Comparison of ENCODE assay signal across 23 cellular contexts in genomic region chr12:1937481-1938224, GRCh38. TPM values are rescaled to one million over a fixed set of nuclear protein-coding genes. Genes with fewer than 3 reads are reported as not detected.
DNase-seq lines count a peak whose midpoint lies in the region; ATAC-seq and TF ChIP-seq lines count a peak whose summit lies in the region.
"Had no signal": no experiment of that assay in that cellular context is flagged by ENCODE, and none has a peak within 500 bp of the region (broad histone marks: within the 10 kb centered on the region; RNA-seq: fewer than 3 reads in every experiment).

No MANE protein-coding gene starts in this region.

- CTCF ChIA-PET in naive thymus-derived CD4-positive, alpha-beta T cell (lab: Charles Lee): interaction anchor here (1.1 to 6.3 kb wide), 3 partner anchors 17 to 286 kb away, joined by 3 to 152 read pairs (median 49); no protein-coding TSS in a partner anchor

- no peak for ATAC-seq in naive thymus-derived CD4-positive, alpha-beta T cell
- no peak for ATAC-seq in HG03432 (IDR thresholded peaks at IDR 0.05; ENCODE audit: unreplicated experiment)
- ATAC-seq: activated CD4-positive, alpha-beta T cell treated with anti-CD3 and anti-CD28 coated beads for 36 hours; activated naive CD4-positive, alpha-beta T cell treated with anti-CD3 and anti-CD28 coated beads, Interleukin-2, amount 50 U/mL, for 72 hours; CD8-positive, alpha-beta T cell; naive thymus-derived CD8-positive, alpha-beta T cell had no signal

- TF ChIP-seq CTCF in neural crest cell (conservative IDR thresholded peaks at IDR 0.05) (no peak), tibial nerve (IDR thresholded peaks at IDR 0.05) (no peak)

- no peaks in the 10 kb centered on the region for H3K27me3 Mint-ChIP-seq in neural crest cell (ENCODE audit: low read depth)
- no peaks in the 10 kb centered on the region for H3K27me3 Mint-ChIP-seq in naive thymus-derived CD4-positive, alpha-beta T cell
- H3K27me3 Mint-ChIP-seq: activated CD4-positive, alpha-beta T cell treated with anti-CD3 and anti-CD28 coated beads for 36 hours; naive thymus-derived CD8-positive, alpha-beta T cell had no signal

- peaks cover 11% of the 10 kb centered on the region for H3K36me3 Mint-ChIP-seq in neural crest cell (ENCODE audit: low read depth)
- peaks cover 0 to 9% (median 7%) of the 10 kb centered on the region in 5 donors for H3K36me3 Mint-ChIP-seq in naive thymus-derived CD4-positive, alpha-beta T cell
- H3K36me3 Mint-ChIP-seq: activated naive CD4-positive, alpha-beta T cell treated with anti-CD3 and anti-CD28 coated beads, Interleukin-2, amount 50 U/mL, for 72 hours had no signal

- H3K9me3 Mint-ChIP-seq in neural crest cell: no peaks in the 10 kb centered on the region
- H3K9me3 Mint-ChIP-seq in naive thymus-derived CD4-positive, alpha-beta T cell: no peaks in the 10 kb centered on the region
- H3K9me3 Mint-ChIP-seq: activated naive CD4-positive, alpha-beta T cell treated with anti-CD3 and anti-CD28 coated beads, Interleukin-2, amount 50 U/mL, for 72 hours; CD8-positive, alpha-beta T cell; naive thymus-derived CD8-positive, alpha-beta T cell had no signal

- H3K4me1 ChIP-seq in duodenal mucosa (ENCODE audit: control insufficient read depth in 1 of 2, insufficient read depth in 2 of 2, low read length in 2 of 2) (peaks cover 31 to 33% of the 10 kb centered on the region in 2 donors), tibial nerve (peaks cover 0 to 24% (median 6%) of the 10 kb centered on the region in 4 donors)
- peaks cover 0 to 3% of the 10 kb centered on the region in 2 donors for H3K4me1 ChIP-seq in naive thymus-derived CD4-positive, alpha-beta T cell (ENCODE audit: control insufficient read depth in 2 of 2, insufficient read depth in 2 of 2, low read length in 2 of 2)

- H3K4me3 Mint-ChIP-seq in neural crest cell: no peak overlapping the region
- no peak overlapping the region for H3K4me3 Mint-ChIP-seq in naive thymus-derived CD4-positive, alpha-beta T cell
- H3K4me3 Mint-ChIP-seq: activated CD4-positive, alpha-beta T cell treated with anti-CD3 and anti-CD28 coated beads for 36 hours; CD8-positive, alpha-beta T cell; naive thymus-derived CD8-positive, alpha-beta T cell had no signal

- WGBS in tibial nerve, 2 donors: 76 to 78% methylated on average over 12 of the region's 12 CpGs

- TF ChIP-seq POLR2A in tibial nerve (IDR thresholded peaks at IDR 0.05): no peak

- DNase-seq in NCI-H1436 treated with DMSO at 0.1 percent for 48 hours (lab: John Stamatoyannopoulos, UW): peak; percentile 20
- no peak for DNase-seq in NCI-H1436 (lab: John Stamatoyannopoulos, UW)
- DNase-seq in neural crest cell (ENCODE audit: low read depth, low spot score): no peak
- DNase-seq in tibial nerve (ENCODE audit: low spot score in 2 of 2): no peak
- DNase-seq in naive thymus-derived CD4-positive, alpha-beta T cell: no peak
- DNase-seq in SKM-1 (lab: John Stamatoyannopoulos, UW; ENCODE audit: unreplicated experiment): no peak
- DNase-seq: activated CD4-positive, alpha-beta T cell treated with anti-CD3 and anti-CD28 coated beads for 36 hours; activated T-cell treated with anti-CD3 and anti-CD28 coated beads for 4 hours; CD8-positive, alpha-beta T cell; IMR-90; left ventricle myocardium inferior; MM.1S; NCI-H2081; NCI-H526; stimulated activated CD4-positive, alpha-beta T cell treated with anti-CD3 and anti-CD28 coated beads, Interleukin-2, amount 100 ng/mL, for 24 hours; T1000 had no signal

- H3K9me3 ChIP-seq in duodenal mucosa (ENCODE audit: control insufficient read depth in 1 of 2, low read length in 2 of 2) (no peaks in the 10 kb centered on the region), tibial nerve (no peaks in the 10 kb centered on the region)
- no peaks in the 10 kb centered on the region for H3K9me3 ChIP-seq in naive thymus-derived CD4-positive, alpha-beta T cell (ENCODE audit: control insufficient read depth in 2 of 3, low read length in 3 of 3)
- H3K9me3 ChIP-seq: left ventricle myocardium inferior, SJSA1 had no signal

- H3K27ac Mint-ChIP-seq in neural crest cell (ENCODE audit: unreplicated experiment): peak overlapping the region; percentile 83
- H3K27ac Mint-ChIP-seq in naive thymus-derived CD4-positive, alpha-beta T cell: no peak overlapping the region
- H3K27ac Mint-ChIP-seq: activated CD4-positive, alpha-beta T cell treated with anti-CD3 and anti-CD28 coated beads for 36 hours; CD8-positive, alpha-beta T cell had no signal

- peaks cover 15% of the 10 kb centered on the region for H3K4me1 Mint-ChIP-seq in neural crest cell
- peaks cover 0 to 5% (median 4%) of the 10 kb centered on the region in 7 donors for H3K4me1 Mint-ChIP-seq in naive thymus-derived CD4-positive, alpha-beta T cell

- H3K4me3 ChIP-seq in duodenal mucosa (ENCODE audit: low read depth in 1 of 2, low read length in 2 of 2): no peak overlapping the region
- H3K4me3 ChIP-seq in tibial nerve: no peak overlapping the region
- H3K4me3 ChIP-seq in naive thymus-derived CD4-positive, alpha-beta T cell (ENCODE audit: low read length): no peak overlapping the region
- H3K4me3 ChIP-seq: cardiac muscle cell, left ventricle myocardium inferior, SJSA1 had no signal

- H3K36me3 ChIP-seq in duodenal mucosa (ENCODE audit: control insufficient read depth in 1 of 2, insufficient read depth in 2 of 2, low read length in 2 of 2): peaks cover 0 to 4% of the 10 kb centered on the region in 2 donors
- peaks cover 0 to 26% (median 3%) of the 10 kb centered on the region in 3 donors for H3K36me3 ChIP-seq in tibial nerve
- H3K36me3 ChIP-seq in naive thymus-derived CD4-positive, alpha-beta T cell (ENCODE audit: control insufficient read depth in 2 of 3, insufficient read depth in 3 of 3, low read length in 3 of 3): peaks cover 0 to 14% (median 0%) of the 10 kb centered on the region in 3 experiments
- H3K36me3 ChIP-seq: cardiac muscle cell, left ventricle myocardium inferior had no signal

- no peak for TF ChIP-seq EP300 in tibial nerve (IDR thresholded peaks at IDR 0.05)

- POLR2A ChIA-PET in naive thymus-derived CD4-positive, alpha-beta T cell (lab: Charles Lee): interaction anchor here (0.6 to 2.8 kb wide), 2 partner anchors 16 to 142 kb away, joined by 3 to 53 read pairs; no protein-coding TSS in a partner anchor

- intact Hi-C loops in naive thymus-derived CD4-positive, alpha-beta T cell (cut with micrococcal nuclease): no loop called here

- H3K9ac ChIP-seq in duodenal mucosa (ENCODE audit: low read depth in 1 of 2, low read length in 2 of 2): peak overlapping the region; percentile 3 to 38

- H3K27ac ChIP-seq in duodenal mucosa (ENCODE audit: low read depth, low read length) (no peak overlapping the region), tibial nerve (peak overlapping the region; percentile 23 to 78 (median 63))
- no peak overlapping the region for H3K27ac ChIP-seq in naive thymus-derived CD4-positive, alpha-beta T cell (ENCODE audit: low read depth, low read length)
- H3K27ac ChIP-seq: cardiac muscle cell, SJSA1 had no signal

- no peaks in the 10 kb centered on the region for H3K27me3 ChIP-seq in duodenal mucosa (ENCODE audit: control insufficient read depth in 1 of 2, insufficient read depth in 2 of 2, low read length in 2 of 2)
- H3K27me3 ChIP-seq in tibial nerve: no peaks in the 10 kb centered on the region
- H3K27me3 ChIP-seq in naive thymus-derived CD4-positive, alpha-beta T cell (ENCODE audit: control insufficient read depth in 2 of 2, insufficient read depth in 2 of 2, low read length in 2 of 2): no peaks in the 10 kb centered on the region
- H3K27me3 ChIP-seq: cardiac muscle cell, SJSA1 had no signal

RNA-seq across cellular contexts. Expression of gene CACNA2D4, which starts 19.2 kb away (rescaled TPM):
- total RNA-seq in neural crest cell: 0.72 and 1.3 TPM in 2 replicates
- 10 to 100 TPM; 10.1 to 16.2 (median 11.4) TPM for total RNA-seq in tibial nerve
- 10 to 100 TPM in 3 of 5 experiments, 1 to 10 TPM in 2; 9.0 to 23.4 (median 10.1) TPM for total RNA-seq in naive thymus-derived CD4-positive, alpha-beta T cell
- polyA plus RNA-seq in naive thymus-derived CD4-positive, alpha-beta T cell: 1 to 10 TPM; 4.9 to 5.7 TPM
- total RNA-seq: A172, SJSA1 had no signal

Comparison
In these comparisons a context has a peak if more than half of its experiments do, and no peak if none do; other contexts are left out.
1. H3K27ac ChIP-seq: peak in tibial nerve (4 of 4); none in duodenal mucosa (single experiment) and naive thymus-derived CD4-positive, alpha-beta T cell (single experiment).